ENCODE assay signal across 13 cellular contexts in genomic region chr20:4950437-4950836, GRCh38. TPM values are rescaled to one million over a fixed set of nuclear protein-coding genes. Genes with fewer than 3 reads are reported as not detected.
DNase-seq lines count a peak whose midpoint lies in the region; ATAC-seq and TF ChIP-seq lines count a peak whose summit lies in the region.
"Had no signal": no experiment of that assay in that cellular context is flagged by ENCODE, and none has a peak within 500 bp of the region (broad histone marks: within the 10 kb centered on the region; RNA-seq: fewer than 3 reads in every experiment).

No MANE protein-coding gene starts in this region.

- intact Hi-C loops in head of caudate nucleus (cut with DNase I), result loop anchor here (10.0 kb wide), 1 partner anchor 154 kb away; no protein-coding TSS in a partner anchor
- intact Hi-C loops in left colon (cut with DNase I, micrococcal nuclease), result no loop called here

- no peak for ATAC-seq in activated T-cell treated with anti-CD3 and anti-CD28 coated beads, Interleukin-2, amount 50 U/mL, for 4 hours
- ATAC-seq in left colon, result no peak

- no peaks in the 10 kb centered on the region for H3K27me3 Mint-ChIP-seq in activated T-cell treated with anti-CD3 and anti-CD28 coated beads, Interleukin-2, amount 50 U/mL, for 24 hours
- H3K27me3 Mint-ChIP-seq in activated T-cell treated with anti-CD3 and anti-CD28 coated beads, Interleukin-2, amount 50 U/mL, for 4 hours (ENCODE audit: low read depth), result no peaks in the 10 kb centered on the region
- no peaks in the 10 kb centered on the region for H3K27me3 Mint-ChIP-seq in chondrocyte (ENCODE audit: low read depth)
- no peaks in the 10 kb centered on the region for H3K27me3 Mint-ChIP-seq in nephron (ENCODE audit: low read depth)

- TF ChIP-seq CTCF in chondrocyte (IDR thresholded peaks at IDR 0.05) (no peak), nephron (IDR thresholded peaks at IDR 0.05; ENCODE audit: unreplicated experiment in 3 of 3) (no peak)

- H3K36me3 Mint-ChIP-seq in activated T-cell treated with anti-CD3 and anti-CD28 coated beads, Interleukin-2, amount 50 U/mL, for 24 hours (ENCODE audit: low read depth), result peaks cover 48% of the 10 kb centered on the region
- peaks cover 11% of the 10 kb centered on the region for H3K36me3 Mint-ChIP-seq in activated T-cell treated with anti-CD3 and anti-CD28 coated beads, Interleukin-2, amount 50 U/mL, for 4 hours (ENCODE audit: insufficient read depth)
- H3K36me3 Mint-ChIP-seq in chondrocyte (ENCODE audit: low read depth), result peaks cover 2% of the 10 kb centered on the region
- peaks cover 6% of the 10 kb centered on the region for H3K36me3 Mint-ChIP-seq in nephron (ENCODE audit: low read depth)

- H3K9me3 Mint-ChIP-seq in activated T-cell treated with anti-CD3 and anti-CD28 coated beads, Interleukin-2, amount 50 U/mL, for 24 hours, result no peaks in the 10 kb centered on the region
- H3K9me3 Mint-ChIP-seq in activated T-cell treated with anti-CD3 and anti-CD28 coated beads, Interleukin-2, amount 50 U/mL, for 4 hours, result no peaks in the 10 kb centered on the region
- peaks cover 5% of the 10 kb centered on the region for H3K9me3 Mint-ChIP-seq in chondrocyte (ENCODE audit: low read depth)
- peaks cover 12% of the 10 kb centered on the region for H3K9me3 Mint-ChIP-seq in nephron
- H3K9me3 Mint-ChIP-seq: immature natural killer cell had no signal

- no peak overlapping the region for H3K4me3 Mint-ChIP-seq in activated T-cell treated with anti-CD3 and anti-CD28 coated beads, Interleukin-2, amount 50 U/mL, for 24 hours
- H3K4me3 Mint-ChIP-seq in activated T-cell treated with anti-CD3 and anti-CD28 coated beads, Interleukin-2, amount 50 U/mL, for 4 hours, result no peak overlapping the region
- H3K4me3 Mint-ChIP-seq in chondrocyte (ENCODE audit: unreplicated experiment), result no peak overlapping the region
- H3K4me3 Mint-ChIP-seq in nephron, result no peak overlapping the region
- H3K4me3 Mint-ChIP-seq: immature natural killer cell had no signal

- H3K27ac Mint-ChIP-seq in activated T-cell treated with anti-CD3 and anti-CD28 coated beads, Interleukin-2, amount 50 U/mL, for 24 hours, result peak overlapping the region; percentile 50
- H3K27ac Mint-ChIP-seq in chondrocyte (ENCODE audit: unreplicated experiment) (peak overlapping the region; percentile 95), nephron (peak overlapping the region in 2 of 3 experiments; percentile 67 to 84)

- DNase-seq in activated T-cell treated with anti-CD3 and anti-CD28 coated beads, Interleukin-2, amount 50 U/mL, for 24 hours, result no peak
- DNase-seq in activated T-cell treated with anti-CD3 and anti-CD28 coated beads, Interleukin-2, amount 50 U/mL, for 4 hours, result no peak
- DNase-seq in chondrocyte (ENCODE audit: low spot score), result no peak
- DNase-seq in head of caudate nucleus, result no peak
- no peak for DNase-seq in T-helper 9 cell
- DNase-seq in hepatic stellate cell (ENCODE audit: low spot score), result no peak
- DNase-seq in left colon, result no peak
- DNase-seq: activated CD4-positive, alpha-beta T cell treated with anti-CD3 and anti-CD28 coated beads, Interleukin-2, amount 50 U/mL, for 4 hours; brain microvascular endothelial cell; immature natural killer cell; NCI-H2107; NCI-H774 had no signal

- peaks cover 41% of the 10 kb centered on the region for H3K4me1 Mint-ChIP-seq in activated T-cell treated with anti-CD3 and anti-CD28 coated beads, Interleukin-2, amount 50 U/mL, for 24 hours (ENCODE audit: low read depth)
- H3K4me1 Mint-ChIP-seq in activated T-cell treated with anti-CD3 and anti-CD28 coated beads, Interleukin-2, amount 50 U/mL, for 4 hours (ENCODE audit: low read depth), result peaks cover 21% of the 10 kb centered on the region
- H3K4me1 Mint-ChIP-seq in chondrocyte (ENCODE audit: low read depth) (peaks cover 65% of the 10 kb centered on the region), nephron (peaks cover 34% of the 10 kb centered on the region)

RNA-seq across cellular contexts. Expression of gene SLC23A2, which starts 50.9 kb away (rescaled TPM):
- 10 to 100 TPM; 19.6 to 25.9 (median 20.4) TPM for total RNA-seq in activated T-cell treated with anti-CD3 and anti-CD28 coated beads, Interleukin-2, amount 50 U/mL, for 4 hours
- total RNA-seq in chondrocyte, result 24.0 to 25.1 TPM (median 24.2 TPM) in 3 replicates
- 10 to 100 TPM in 1 of 2 donors, 1 to 10 TPM in 1; 6.5 to 10.1 TPM for total RNA-seq in left colon
